ENCODE assay signal across 1 cellular context in genomic region chr2:77479895-77480294, GRCh38.
TF ChIP-seq lines count a peak whose summit lies in the region.

No MANE protein-coding gene starts in this region.

TF ChIP-seq in SK-N-SH, 30 proteins besides CTCF, POLR2A, EP300 and RAD21 (continued from another document):
- TF ChIP-seq MXI1 (IDR thresholded peaks at IDR 0.05; ENCODE audit: low read depth, low read length) (no peak), YY1 (IDR thresholded peaks at IDR 0.05; ENCODE audit: low read depth) (no peak)
